Comparison of ENCODE assay signal across 16 cellular contexts in the genomic region with DNA sequence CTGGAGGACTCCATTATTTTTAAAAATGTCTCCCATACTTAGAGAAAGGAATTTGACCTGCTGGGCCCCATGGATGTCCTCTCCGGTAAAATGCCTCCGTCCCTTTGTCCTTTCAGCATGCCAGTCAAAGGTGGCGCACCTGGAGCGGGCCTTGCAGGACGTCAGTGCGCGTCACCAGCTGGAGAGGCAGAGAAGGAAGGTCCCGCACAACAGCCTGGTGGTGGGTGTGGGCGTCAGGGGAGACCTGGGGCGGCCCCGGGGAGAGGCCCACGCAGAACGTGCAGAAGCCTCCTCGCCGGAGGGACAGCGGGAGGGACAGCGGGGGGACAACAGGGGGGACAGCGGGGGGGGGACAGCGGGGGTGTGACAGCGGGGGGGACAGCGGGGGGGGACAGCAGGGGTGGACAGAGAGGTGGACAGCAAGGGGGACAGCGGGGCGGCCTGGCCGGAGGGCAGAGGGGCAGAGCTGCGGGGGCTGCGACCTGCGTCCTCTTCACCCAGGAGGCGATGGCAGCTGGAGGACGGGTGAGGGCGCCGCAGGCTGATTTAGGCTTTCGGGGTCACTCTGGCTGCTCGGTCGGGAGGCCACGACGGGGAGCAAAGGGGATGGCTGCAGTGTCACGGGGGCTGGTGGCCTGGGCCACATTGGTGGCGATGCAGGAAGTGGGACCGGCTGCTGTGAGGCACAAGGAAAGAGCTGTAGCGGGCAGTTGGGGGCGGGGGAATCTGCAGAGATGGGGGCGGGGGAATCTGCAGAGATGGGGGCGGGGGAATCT. TPM values are rescaled to one million over a fixed set of nuclear protein-coding genes. Genes with fewer than 3 reads are reported as not detected.
A peak's percentile ranks its signal among the peaks of the same experiment; 100 is the strongest.
DNase-seq lines count a peak whose midpoint lies in the region; ATAC-seq and TF ChIP-seq lines count a peak whose summit lies in the region.
"Had no signal": no experiment of that assay in that cellular context is flagged by ENCODE, and none has a peak within 500 bp of the region (broad histone marks: within the 10 kb centered on the region; RNA-seq: fewer than 3 reads in every experiment).

No MANE protein-coding gene starts in this region.

- H3K4me1 ChIP-seq in Panc1 (ENCODE audit: control insufficient read depth, insufficient read depth, low read length): peaks cover 22% of the 10 kb centered on the region
- H3K4me1 ChIP-seq: breast epithelium, sigmoid colon had no signal

- peaks cover 6% of the 10 kb centered on the region for H3K4me1 Mint-ChIP-seq in stimulated activated memory B cell treated with anti-CD40 and anti-IgM and Interleukin-4, amounts not matched to agents 10 μg/mL and 1 μg/mL and 100 μg/mL, for 72 hours
- H3K4me1 Mint-ChIP-seq: activated naive CD4-positive, alpha-beta T cell treated with anti-CD3 and anti-CD28 coated beads, Interleukin-2, amount 10 ng/mL, durations not matched to agents 7 days and 5 days had no signal

- 0 out of 2 replicates have a peak, but pooled peaks have one; percentile 47 for ATAC-seq in Panc1
- ATAC-seq in stimulated activated memory B cell treated with anti-CD40 and anti-IgM and Interleukin-4, amounts not matched to agents 10 μg/mL and 1 μg/mL and 100 μg/mL, for 72 hours: peak; percentile 50

- no peak overlapping the region for H3K27ac Mint-ChIP-seq in stimulated activated memory B cell treated with anti-CD40 and anti-IgM and Interleukin-4, amounts not matched to agents 10 μg/mL and 1 μg/mL and 100 μg/mL, for 72 hours
- H3K27ac Mint-ChIP-seq: activated naive CD4-positive, alpha-beta T cell treated with anti-CD3 and anti-CD28 coated beads, Interleukin-2, amount 10 ng/mL, durations not matched to agents 7 days and 5 days; naive B cell; stimulated activated naive CD8-positive, alpha-beta T cell treated with anti-CD3 and anti-CD28 coated beads, Interleukin-15, Interleukin-2, amounts not matched to agents 100 ng/mL and 50 ng/mL, for 24 hours had no signal

- TF ChIP-seq CTCF in GM12865 (IDR thresholded peaks at IDR 0.05; ENCODE audit: insufficient read depth, low read depth, low read length, missing control alignments) (no peak), Panc1 (IDR thresholded peaks at IDR 0.05) (no peak)

- no peaks in the 10 kb centered on the region for H3K27me3 ChIP-seq in Panc1 (ENCODE audit: control insufficient read depth, insufficient read depth, low read length)
- H3K27me3 ChIP-seq: breast epithelium had no signal

- H3K4me3 Mint-ChIP-seq in stimulated activated memory B cell treated with anti-CD40 and anti-IgM and Interleukin-4, amounts not matched to agents 10 μg/mL and 1 μg/mL and 100 μg/mL, for 72 hours: peak overlapping the region; percentile 31
- H3K4me3 Mint-ChIP-seq: activated naive CD4-positive, alpha-beta T cell treated with anti-CD3 and anti-CD28 coated beads, Interleukin-2, amount 10 ng/mL, durations not matched to agents 7 days and 5 days; stimulated activated naive CD8-positive, alpha-beta T cell treated with anti-CD3 and anti-CD28 coated beads, Interleukin-15, Interleukin-2, amounts not matched to agents 100 ng/mL and 50 ng/mL, for 24 hours had no signal

- peaks cover 34% of the 10 kb centered on the region for H3K27me3 Mint-ChIP-seq in stimulated activated memory B cell treated with anti-CD40 and anti-IgM and Interleukin-4, amounts not matched to agents 10 μg/mL and 1 μg/mL and 100 μg/mL, for 72 hours
- H3K27me3 Mint-ChIP-seq: activated naive CD4-positive, alpha-beta T cell treated with anti-CD3 and anti-CD28 coated beads, Interleukin-2, amount 10 ng/mL, durations not matched to agents 7 days and 5 days had no signal

- POLR2A ChIA-PET in Panc1 (lab: Charles Lee): no interaction called here

- 0 out of 2 replicates have a peak overlapping the region, but pooled peaks have one; percentile 1 for H3K27ac ChIP-seq in Panc1 (ENCODE audit: low read length)
- H3K27ac ChIP-seq: breast epithelium, sigmoid colon had no signal

- no peaks in the 10 kb centered on the region for H3K36me3 Mint-ChIP-seq in stimulated activated memory B cell treated with anti-CD40 and anti-IgM and Interleukin-4, amounts not matched to agents 10 μg/mL and 1 μg/mL and 100 μg/mL, for 72 hours
- H3K36me3 Mint-ChIP-seq: activated naive CD4-positive, alpha-beta T cell treated with anti-CD3 and anti-CD28 coated beads, Interleukin-2, amount 10 ng/mL, durations not matched to agents 7 days and 5 days; naive B cell had no signal

- no peaks in the 10 kb centered on the region for H3K9me3 ChIP-seq in Panc1 (ENCODE audit: control insufficient read depth, insufficient read depth, low read depth, low read length)
- H3K9me3 ChIP-seq: breast epithelium, sigmoid colon had no signal

- in situ Hi-C loops in Panc1 (cut with HindIII; ENCODE audit: low pct_unique_long_range_greater_than_20kb, low sequenced_read_pairs): no loop called here

- BruUV-seq in Panc1 (replicated peaks; lab: Mats Ljungman, UMichigan): no TSS peak

- peaks cover 2% of the 10 kb centered on the region for H3K9me3 Mint-ChIP-seq in stimulated activated memory B cell treated with anti-CD40 and anti-IgM and Interleukin-4, amounts not matched to agents 10 μg/mL and 1 μg/mL and 100 μg/mL, for 72 hours

- intact Hi-C loops in Panc1 (cut with micrococcal nuclease; ENCODE audit: unreplicated experiment): no loop called here

- DNase-seq in GM12865 (ENCODE audit: low read depth) (peak; percentile 43), Panc1 (ENCODE audit: low read depth, low spot score) (no peak), iPS DF 4.7 (ENCODE audit: extremely low read depth, low spot score) (peak; percentile 9), HT-29 (ENCODE audit: low spot score) (no peak), NCI-H2171 (lab: John Stamatoyannopoulos, UW) (no peak)
- DNase-seq in stimulated activated naive CD4-positive, alpha-beta T cell (lab: John Stamatoyannopoulos, UW): no peak
- DNase-seq: activated naive CD4-positive, alpha-beta T cell treated with anti-CD3 and anti-CD28 coated beads, Interleukin-2, amount 10 ng/mL, durations not matched to agents 7 days and 5 days; foreskin melanocyte; naive B cell; SHP77; sigmoid colon had no signal

- H3K4me3 ChIP-seq in GM12865 (ENCODE audit: low read depth, low read length) (peak overlapping the region; percentile 29), Panc1 (ENCODE audit: low read depth in 2 of 2, low read length in 2 of 2) (peak overlapping the region in 1 of 2 experiments; percentile 24; a peak in 1 of 4 replicates)
- H3K4me3 ChIP-seq: breast epithelium, sigmoid colon had no signal

- H3K36me3 ChIP-seq in Panc1 (ENCODE audit: control insufficient read depth, insufficient read depth, low read length): no peaks in the 10 kb centered on the region
- H3K36me3 ChIP-seq: breast epithelium, sigmoid colon had no signal

- CTCF ChIA-PET in Panc1 (lab: Charles Lee): no interaction called here

RNA-seq across cellular contexts. Expression of a gene that starts 0.9 kb away (rescaled TPM):
- 0.44 TPM for total RNA-seq in Panc1 (2021; ENCODE audit: unreplicated experiment)
- 0.75 TPM for polyA plus RNA-seq in Panc1 (2012; ENCODE audit: insufficient read length)
- not detected in 2 replicates for total RNA-seq in HT-29 (2014; rRNA removed; shearing (Covaris generic))
- total RNA-seq: NCI-H460 had no signal
- polyA plus RNA-seq: keratinocyte had no signal

Comparison
In these comparisons a context has a peak if more than half of its experiments do, and no peak if none do; other contexts are left out.
1. DNase-seq: peak in GM12865 (single experiment) and iPS DF 4.7 (single experiment); none in Panc1 (single experiment), HT-29 (single experiment), NCI-H2171 (single experiment) and stimulated activated naive CD4-positive, alpha-beta T cell (0 of 6).